Comparison of ENCODE assay signal across 1 cellular context in the genomic region with DNA sequence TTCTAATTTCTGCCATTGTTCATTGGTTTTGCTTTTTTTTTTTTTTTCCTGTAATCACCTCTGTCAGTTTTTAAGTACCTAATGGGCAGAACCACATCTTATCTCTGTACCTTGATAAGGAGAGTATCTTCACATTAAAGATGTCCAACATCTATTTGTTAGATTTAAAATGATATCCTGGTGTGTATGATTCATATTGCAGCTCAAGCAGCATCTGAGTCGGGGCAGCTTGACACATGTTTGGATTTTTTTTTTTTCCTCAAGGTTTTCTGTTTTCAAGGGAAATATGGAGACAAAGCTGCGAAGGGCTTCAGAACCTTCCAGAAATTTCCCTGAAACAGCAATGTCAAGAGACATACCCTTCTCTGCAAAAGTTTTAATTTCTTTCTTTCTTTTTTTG.
A peak's percentile ranks its signal among the peaks of the same experiment; 100 is the strongest.
TF ChIP-seq lines count a peak whose summit lies in the region.

No MANE protein-coding gene starts in this region.

TF ChIP-seq in GM12878, 131 proteins besides CTCF, POLR2A, EP300 and RAD21:
- TF ChIP-seq ZSCAN29 (IDR thresholded peaks at IDR 0.05) (no peak), PML (IDR thresholded peaks at IDR 0.05; ENCODE audit: low read length) (no peak), ZNF384 (IDR thresholded peaks at IDR 0.05; ENCODE audit: borderline replicate concordance, low read depth, low read length) (peak; percentile 28; the same call in 1 of the 2 replicates)
